ENCODE assay signal across 8 cellular contexts in genomic region chr15:68252925-68253534, GRCh38. TPM values are rescaled to one million over a fixed set of nuclear protein-coding genes. Genes with fewer than 3 reads are reported as not detected.
DNase-seq lines count a peak whose midpoint lies in the region; ATAC-seq, FAIRE-seq and TF ChIP-seq lines count a peak whose summit lies in the region.

No MANE protein-coding gene starts in this region.

- no peaks in the 10 kb centered on the region for H3K4me1 ChIP-seq in Loucy (ENCODE audit: insufficient read depth, low read length, poor library complexity, severe bottlenecking)
- peaks cover 15% of the 10 kb centered on the region for H3K4me1 ChIP-seq in OCI-LY7 (ENCODE audit: insufficient read depth, low read length, poor library complexity, severe bottlenecking)
- H3K4me1 ChIP-seq in K562 (replicated peaks in 1 of 2; ENCODE audit: control insufficient read depth in 2 of 2, insufficient read depth in 2 of 2, low read length in 2 of 2): peaks cover 0 to 12% of the 10 kb centered on the region in 2 experiments; a peak in 3 of 5 replicates

- H3K27me3 ChIP-seq in Loucy (ENCODE audit: insufficient read depth, low read length, poor library complexity, severe bottlenecking): no peaks in the 10 kb centered on the region
- peaks cover 12 to 19% of the 10 kb centered on the region in 2 experiments for H3K27me3 ChIP-seq in K562 (ENCODE audit: control insufficient read depth in 2 of 2, insufficient read depth in 2 of 2, low read length in 2 of 2)

- H3K9ac ChIP-seq in Loucy (ENCODE audit: low read depth, low read length, poor library complexity, severe bottlenecking) (no peak overlapping the region), K562 (ENCODE audit: insufficient read depth in 1 of 2, low read depth in 2 of 2, low read length in 2 of 2) (no peak overlapping the region)

- ATAC-seq in activated CD4-positive, CD25-positive, alpha-beta regulatory T cell treated with anti-CD3 and anti-CD28 coated beads, Interleukin-2, amount 50 U/mL, for 24 hours: peak; percentile 48 to 60
- ATAC-seq in K562: peak; percentile 90
- peak; percentile 68 for ATAC-seq in stimulated activated naive CD8-positive, alpha-beta T cell treated with anti-CD3 and anti-CD28 coated beads, Interleukin-15, Interleukin-2, amounts not matched to agents 100 U/mL and 50 U/mL, for 24 hours
- ATAC-seq in GM18498 (IDR thresholded peaks at IDR 0.05; ENCODE audit: unreplicated experiment): no peak

- TF ChIP-seq CTCF in Loucy (conservative IDR thresholded peaks at IDR 0.05; ENCODE audit: low read length) (peak; percentile 91), OCI-LY7 (conservative IDR thresholded peaks at IDR 0.05; ENCODE audit: low read length) (peak; percentile 95), K562 (IDR thresholded peaks at IDR 0.05 in 2 of 3, conservative IDR thresholded peaks at IDR 0.05 in 1 of 3; ENCODE audit: insufficient read depth in 2 of 3, low read depth in 1 of 3, low read length in 3 of 3) (peak; percentile 74 to 93 (median 81))

- no peaks in the 10 kb centered on the region for H3K9me3 ChIP-seq in Loucy (ENCODE audit: insufficient read depth, low read depth, low read length)
- H3K9me3 ChIP-seq in OCI-LY7 (ENCODE audit: low read length): no peaks in the 10 kb centered on the region
- no peaks in the 10 kb centered on the region for H3K9me3 ChIP-seq in K562 (replicated peaks; ENCODE audit: control insufficient read depth, insufficient read depth, low read depth, low read length)

- H3K4me3 ChIP-seq in Loucy (ENCODE audit: low read length, poor library complexity, severe bottlenecking): no peak overlapping the region
- no peak overlapping the region for H3K4me3 ChIP-seq in OCI-LY7 (ENCODE audit: low read depth, low read length, poor library complexity, severe bottlenecking)
- H3K4me3 ChIP-seq in K562: no peak overlapping the region

- H3F3A ChIP-seq in Loucy (ENCODE audit: low read depth): no peaks in the 10 kb centered on the region

- in situ Hi-C loops in K562 (cut with MboI): no loop called here

- FAIRE-seq in K562 (lab: Jason Lieb, UNC): peak; percentile 74

- WGBS in K562 (ENCODE audit: insufficient coverage, low coverage, missing lambda C conversion rate): 3% methylated on average over 7 of the region's 7 CpGs

- intact Hi-C loops in OCI-LY7 (cut with micrococcal nuclease; ENCODE audit: unreplicated experiment) (loop anchor here (1.0 to 5.0 kb wide), 3 partner anchors 53 to 286 kb away; no protein-coding TSS in a partner anchor), K562 (cut with micrococcal nuclease) (loop anchor here (1.0 to 5.0 kb wide), 3 partner anchors 53 to 284 kb away; no protein-coding TSS in a partner anchor)

- TF ChIP-seq POLR2A in K562 (conservative IDR thresholded peaks at IDR 0.05): no peak

- H3K79me2 ChIP-seq in Loucy (ENCODE audit: insufficient read depth, low read length): no peaks in the 10 kb centered on the region
- H3K79me2 ChIP-seq in OCI-LY7 (ENCODE audit: insufficient read depth, low read depth, low read length): no peaks in the 10 kb centered on the region
- no peaks in the 10 kb centered on the region for H3K79me2 ChIP-seq in K562 (ENCODE audit: control insufficient read depth, insufficient read depth, low read length)

- no peak for TF ChIP-seq EP300 in K562 (IDR thresholded peaks at IDR 0.05; ENCODE audit: low read length)

- H2AFZ ChIP-seq in Loucy (ENCODE audit: low read length): no peak overlapping the region; the same call in 1 of the 2 replicates
- no peak overlapping the region for H2AFZ ChIP-seq in OCI-LY7 (ENCODE audit: low read length)
- H2AFZ ChIP-seq in K562 (ENCODE audit: low read depth, low read length): no peak overlapping the region

- peak overlapping the region; percentile 36 for H3K4me2 ChIP-seq in Loucy (ENCODE audit: low read depth, low read length, poor library complexity, severe bottlenecking)
- 0 out of 2 replicates have a peak overlapping the region, but pooled peaks have one; percentile 15 for H3K4me2 ChIP-seq in OCI-LY7 (ENCODE audit: low read length)
- 0 out of 2 replicates have a peak overlapping the region, but pooled peaks have one; percentile 11 for H3K4me2 ChIP-seq in K562 (ENCODE audit: insufficient read depth, low read length)

- no TSS peak for BruUV-seq in OCI-LY7 (replicated peaks; lab: Mats Ljungman, UMichigan)
- BruUV-seq in K562 (replicated peaks; lab: Mats Ljungman, UMichigan): no TSS peak

- H4K20me1 ChIP-seq in Loucy (ENCODE audit: insufficient read depth, low read length, poor library complexity, severe bottlenecking) (no peaks in the 10 kb centered on the region), OCI-LY7 (ENCODE audit: insufficient read depth, low read length) (no peaks in the 10 kb centered on the region), K562 (replicated peaks; ENCODE audit: control insufficient read depth, insufficient read depth, low read length) (no peaks in the 10 kb centered on the region)

- H3K36me3 ChIP-seq in Loucy (ENCODE audit: insufficient read depth, low read length) (no peaks in the 10 kb centered on the region), OCI-LY7 (ENCODE audit: insufficient read depth, low read length) (no peaks in the 10 kb centered on the region), K562 (ENCODE audit: control insufficient read depth, insufficient read depth, low read length) (no peaks in the 10 kb centered on the region)

- CTCF ChIA-PET in OCI-LY7 (lab: Charles Lee; ENCODE audit: unreplicated experiment): interaction anchor here (0.6 to 1.4 kb wide), 3 partner anchors 25 to 78 kb away, joined by 3 to 7 read pairs (median 4); partner anchors contain the start of gene FEM1B
- CTCF ChIA-PET in K562 (lab: Yijun Ruan, JAX; ENCODE audit: low intra/inter-chr PET ratio): interaction anchor here (0.7 to 3.2 kb wide), 3 partner anchors 53 to 139 kb away, joined by 3 to 28 read pairs (median 4); no protein-coding TSS in a partner anchor

- POLR2A ChIA-PET in OCI-LY7 (lab: Charles Lee): interaction anchor here (0.6 to 0.7 kb wide), 2 partner anchors 131 to 267 kb away, joined by 3 read pairs; no protein-coding TSS in a partner anchor
- POLR2A ChIA-PET in K562 (lab: Yijun Ruan, JAX): interaction anchor here (0.6 to 1.9 kb wide), 10 partner anchors 9 to 832 kb away, joined by 3 to 8 read pairs (median 4); partner anchors contain the start of gene FEM1B

- peak; percentile 73 to 87 for TF ChIP-seq RAD21 in K562 (CRISPR knock-in tag; conservative IDR thresholded peaks at IDR 0.05 in 1 of 2, IDR thresholded peaks at IDR 0.05 in 1 of 2)

- no peak for DNase-seq in activated CD4-positive, CD25-positive, alpha-beta regulatory T cell treated with anti-CD3 and anti-CD28 coated beads, Interleukin-2, amount 50 U/mL, for 72 hours
- DNase-seq in OCI-LY7 (ENCODE audit: low spot score) (peak; percentile 85), K562 (ENCODE audit: extremely low read depth in 1 of 4, low spot score in 3 of 4) (peak; percentile 43 to 77 (median 55)), iPS-NIHi11 (ENCODE audit: low spot score) (peak; percentile 69)
- DNase-seq in stimulated activated naive CD8-positive, alpha-beta T cell treated with anti-CD3 and anti-CD28 coated beads, Interleukin-15, Interleukin-2, amounts not matched to agents 100 U/mL and 50 U/mL, for 24 hours: no peak

- H3K9me1 ChIP-seq in K562 (ENCODE audit: control insufficient read depth, insufficient read depth, low read length): no peaks in the 10 kb centered on the region

- no peak overlapping the region for H3K27ac ChIP-seq in OCI-LY7 (ENCODE audit: low read depth, low read length, poor library complexity, severe bottlenecking)
- H3K27ac ChIP-seq in K562 (ENCODE audit: extremely low read depth, low read depth, low read length): no peak overlapping the region

- H3K9me2 ChIP-seq in Loucy (replicated peaks; ENCODE audit: low read depth, low read length): no peaks in the 10 kb centered on the region
- no peaks in the 10 kb centered on the region for H3K9me2 ChIP-seq in OCI-LY7 (ENCODE audit: insufficient read depth, low read length)

RNA-seq across cellular contexts. Expression of gene CLN6, which starts 23.5 kb away (rescaled TPM):
- total RNA-seq in OCI-LY7 (2014; rRNA removed; shearing (Covaris generic)): 50.3 and 60.2 TPM in 2 replicates
- 101 and 117 TPM in 2 replicates for total RNA-seq in OCI-LY7 (2022)
- total RNA-seq in K562 (2011; cell fraction: chromatin; rRNA removed; ENCODE audit: low replicate concordance): 161 and 267 TPM in 2 replicates
- 171 and 189 TPM in 2 replicates for total RNA-seq in K562 (2011; cell fraction: nucleolus; rRNA removed)
- 182 and 254 TPM in 2 replicates for total RNA-seq in K562 (2011; cell fraction: nucleoplasm; rRNA removed)
- 25.8 and 32.5 TPM in 2 replicates for total RNA-seq in K562 (2014; rRNA removed)
- total RNA-seq in K562 (2014; rRNA removed; fragmentation: Illumina TruSeq; extraction: Trizol): 22.3 and 24.8 TPM in 2 replicates
- 34.8 and 39.3 TPM in 2 replicates for total RNA-seq in K562 (2015; rRNA removed; fragmentation: Illumina TruSeq; extraction: Trizol)
- 51.6 and 53.3 TPM in 2 replicates for total RNA-seq in K562 (2021)
- polyA plus RNA-seq in K562 (2011; rRNA removed): 46.0 and 47.3 TPM in 2 replicates
- polyA plus RNA-seq in K562 (2011; cell fraction: cytosol; rRNA removed): 70.0 and 134 TPM in 2 replicates
- 68.6 and 106 TPM in 2 replicates for polyA plus RNA-seq in K562 (2011; cell fraction: nucleus; rRNA removed)
- 36.7 and 38.9 TPM in 2 replicates for polyA plus RNA-seq in K562 (2012)
- 42.6 and 49.8 TPM in 2 replicates for polyA plus RNA-seq in K562 (2014; fragmentation: Illumina TruSeq; extraction: Trizol)
- under 1 TPM; 0.71 to 0.77 TPM for polyA plus RNA-seq in K562 (2014; fragmentation: Nextera tagmentation; extraction: Ambion mirVana)
- 47.5 and 60.1 TPM in 2 replicates for polyA plus RNA-seq in K562 (2014; rRNA removed)
- 60.0 and 111 TPM in 2 replicates for polyA minus RNA-seq in K562 (2011; rRNA and poly(A)+ RNA removed)
- polyA minus RNA-seq in K562 (2011; cell fraction: cytosol; rRNA and poly(A)+ RNA removed): 26.9 and 47.0 TPM in 2 replicates
- polyA minus RNA-seq in K562 (2011; cell fraction: nucleus; rRNA and poly(A)+ RNA removed): 38.7 and 49.0 TPM in 2 replicates

RNA-seq across cellular contexts. Expression of gene FEM1B, which starts 24.5 kb away (rescaled TPM):
- total RNA-seq in OCI-LY7 (2014; rRNA removed; shearing (Covaris generic)): 35.5 and 37.1 TPM in 2 replicates
- 37.3 and 50.8 TPM in 2 replicates for total RNA-seq in OCI-LY7 (2022)
- total RNA-seq in K562 (2011; cell fraction: chromatin; rRNA removed; ENCODE audit: low replicate concordance): 56.6 and 67.0 TPM in 2 replicates
- total RNA-seq in K562 (2011; cell fraction: nucleolus; rRNA removed): 22.5 and 38.2 TPM in 2 replicates
- 31.6 and 32.1 TPM in 2 replicates for total RNA-seq in K562 (2011; cell fraction: nucleoplasm; rRNA removed)
- total RNA-seq in K562 (2014; rRNA removed): 18.0 and 19.7 TPM in 2 replicates
- total RNA-seq in K562 (2014; rRNA removed; fragmentation: Illumina TruSeq; extraction: Trizol): 35.3 and 40.3 TPM in 2 replicates
- total RNA-seq in K562 (2015; rRNA removed; fragmentation: Illumina TruSeq; extraction: Trizol): 30.4 and 34.7 TPM in 2 replicates
- 32.2 and 42.1 TPM in 2 replicates for total RNA-seq in K562 (2021)
- polyA plus RNA-seq in K562 (2011; rRNA removed): 58.3 and 61.6 TPM in 2 replicates
- polyA plus RNA-seq in K562 (2011; cell fraction: cytosol; rRNA removed): 24.2 and 31.0 TPM in 2 replicates
- polyA plus RNA-seq in K562 (2011; cell fraction: nucleus; rRNA removed): 36.5 and 41.2 TPM in 2 replicates
- polyA plus RNA-seq in K562 (2012): 14.2 and 14.3 TPM in 2 replicates
- 20.1 and 22.3 TPM in 2 replicates for polyA plus RNA-seq in K562 (2014; fragmentation: Illumina TruSeq; extraction: Trizol)
- 1 to 10 TPM; 5.9 to 6.5 TPM for polyA plus RNA-seq in K562 (2014; fragmentation: Nextera tagmentation; extraction: Ambion mirVana)
- 12.0 and 14.0 TPM in 2 replicates for polyA plus RNA-seq in K562 (2014; rRNA removed)
- polyA minus RNA-seq in K562 (2011; rRNA and poly(A)+ RNA removed): 182 and 215 TPM in 2 replicates
- 79.5 and 101 TPM in 2 replicates for polyA minus RNA-seq in K562 (2011; cell fraction: cytosol; rRNA and poly(A)+ RNA removed)
- 19.3 and 38.7 TPM in 2 replicates for polyA minus RNA-seq in K562 (2011; cell fraction: nucleus; rRNA and poly(A)+ RNA removed)

RNA-seq across cellular contexts. Expression of gene CALML4, which starts 47.9 kb away (rescaled TPM):
- total RNA-seq in OCI-LY7 (2014; rRNA removed; shearing (Covaris generic)): 28.7 and 52.8 TPM in 2 replicates
- 32.5 and 32.7 TPM in 2 replicates for total RNA-seq in OCI-LY7 (2022)
- 41.4 and 49.7 TPM in 2 replicates for total RNA-seq in K562 (2011; cell fraction: chromatin; rRNA removed; ENCODE audit: low replicate concordance)
- 19.3 and 20.3 TPM in 2 replicates for total RNA-seq in K562 (2011; cell fraction: nucleolus; rRNA removed)
- 29.4 and 47.2 TPM in 2 replicates for total RNA-seq in K562 (2011; cell fraction: nucleoplasm; rRNA removed)
- 7.6 and 8.7 TPM in 2 replicates for total RNA-seq in K562 (2014; rRNA removed)
- 15.5 and 19.8 TPM in 2 replicates for total RNA-seq in K562 (2014; rRNA removed; fragmentation: Illumina TruSeq; extraction: Trizol)
- total RNA-seq in K562 (2015; rRNA removed; fragmentation: Illumina TruSeq; extraction: Trizol): 16.7 and 17.4 TPM in 2 replicates
- total RNA-seq in K562 (2021): 6.3 and 6.5 TPM in 2 replicates
- 16.9 and 18.2 TPM in 2 replicates for polyA plus RNA-seq in K562 (2011; rRNA removed)
- polyA plus RNA-seq in K562 (2011; cell fraction: cytosol; rRNA removed): 2.6 and 3.5 TPM in 2 replicates
- 11.0 and 16.7 TPM in 2 replicates for polyA plus RNA-seq in K562 (2011; cell fraction: nucleus; rRNA removed)
- 6.4 and 11.6 TPM in 2 replicates for polyA plus RNA-seq in K562 (2012)
- polyA plus RNA-seq in K562 (2014; fragmentation: Illumina TruSeq; extraction: Trizol): 20.8 and 24.4 TPM in 2 replicates
- 1 to 10 TPM; 2.8 to 3.8 TPM for polyA plus RNA-seq in K562 (2014; fragmentation: Nextera tagmentation; extraction: Ambion mirVana)
- 15.6 and 30.6 TPM in 2 replicates for polyA plus RNA-seq in K562 (2014; rRNA removed)
- polyA minus RNA-seq in K562 (2011; rRNA and poly(A)+ RNA removed): 6.1 and 7.6 TPM in 2 replicates
- polyA minus RNA-seq in K562 (2011; cell fraction: cytosol; rRNA and poly(A)+ RNA removed): 0.73 and 1.2 TPM in 2 replicates
- polyA minus RNA-seq in K562 (2011; cell fraction: nucleus; rRNA and poly(A)+ RNA removed): 3.6 and 6.1 TPM in 2 replicates

Comparison
In these comparisons a context has a peak if more than half of its experiments do, and no peak if none do; other contexts are left out.
1. DNase-seq: peak in OCI-LY7 (single experiment), K562 (4 of 4) and iPS-NIHi11 (single experiment); none in activated CD4-positive, CD25-positive, alpha-beta regulatory T cell treated with anti-CD3 and anti-CD28 coated beads, Interleukin-2, amount 50 U/mL, for 72 hours (single experiment) and stimulated activated naive CD8-positive, alpha-beta T cell treated with anti-CD3 and anti-CD28 coated beads, Interleukin-15, Interleukin-2, amounts not matched to agents 100 U/mL and 50 U/mL, for 24 hours (single experiment).
2. Peak in every context shown above with its lines, with median percentiles within 50 percentile points of each other: H3K4me2 ChIP-seq and CTCF ChIP-seq.